In the genomic region with DNA sequence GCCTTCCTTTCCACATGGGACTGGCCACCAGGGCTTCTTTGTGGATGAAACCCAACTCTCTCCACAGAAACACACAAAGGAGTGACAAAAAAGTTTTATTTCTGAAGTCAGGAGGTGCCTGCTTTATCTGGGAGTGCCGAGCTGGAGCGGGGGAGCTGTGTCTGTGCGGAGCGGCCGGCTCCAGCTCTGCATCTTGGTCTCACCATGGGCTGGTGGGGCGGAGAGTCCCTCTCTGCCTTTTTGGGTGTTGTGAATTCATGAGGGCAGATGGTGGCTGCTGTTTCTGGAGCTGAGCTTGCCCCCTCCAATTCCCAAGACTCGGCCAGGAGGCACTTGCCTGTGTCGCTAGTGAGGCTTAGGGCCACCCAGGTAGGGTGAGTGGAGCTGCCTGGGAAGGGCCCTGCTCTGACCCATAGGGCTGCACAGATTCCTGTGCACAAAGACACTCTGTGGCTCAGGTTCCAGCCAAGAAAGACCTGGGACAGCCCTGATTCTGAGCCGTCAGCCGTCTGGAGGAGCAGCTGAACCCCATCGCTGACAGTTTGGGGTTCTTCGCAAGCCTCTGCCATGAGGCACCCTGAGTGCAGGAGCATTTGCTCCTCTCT, we compare ENCODE assay signal across 2 cellular contexts.
A peak's percentile ranks its signal among the peaks of the same experiment; 100 is the strongest.
TF ChIP-seq lines count a peak whose summit lies in the region.

No MANE protein-coding gene starts in this region.

TF ChIP-seq in HepG2, 621 proteins besides CTCF, POLR2A, EP300 and RAD21 (continues in another document):
- no peak for TF ChIP-seq ZFY (CRISPR knock-in tag; IDR thresholded peaks at IDR 0.05)
- no peak for TF ChIP-seq NR2F2 (IDR thresholded peaks at IDR 0.05; ENCODE audit: borderline replicate concordance, low read depth)
- no peak for TF ChIP-seq ZNF331 (CRISPR knock-in tag; IDR thresholded peaks at IDR 0.05)
- TF ChIP-seq, protein P1, sequence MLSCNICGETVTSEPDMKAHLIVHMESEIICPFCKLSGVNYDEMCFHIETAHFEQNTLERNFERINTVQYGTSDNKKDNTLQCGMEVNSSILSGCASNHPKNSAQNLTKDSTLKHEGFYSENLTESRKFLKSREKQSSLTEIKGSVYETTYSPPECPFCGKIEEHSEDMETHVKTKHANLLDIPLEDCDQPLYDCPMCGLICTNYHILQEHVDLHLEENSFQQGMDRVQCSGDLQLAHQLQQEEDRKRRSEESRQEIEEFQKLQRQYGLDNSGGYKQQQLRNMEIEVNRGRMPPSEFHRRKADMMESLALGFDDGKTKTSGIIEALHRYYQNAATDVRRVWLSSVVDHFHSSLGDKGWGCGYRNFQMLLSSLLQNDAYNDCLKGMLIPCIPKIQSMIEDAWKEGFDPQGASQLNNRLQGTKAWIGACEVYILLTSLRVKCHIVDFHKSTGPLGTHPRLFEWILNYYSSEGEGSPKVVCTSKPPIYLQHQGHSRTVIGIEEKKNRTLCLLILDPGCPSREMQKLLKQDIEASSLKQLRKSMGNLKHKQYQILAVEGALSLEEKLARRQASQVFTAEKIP (CRISPR knock-in tag; IDR thresholded peaks at IDR 0.05; ENCODE audit: borderline replicate concordance), result no peak
- no peak for TF ChIP-seq TBX2 (CRISPR knock-in tag; IDR thresholded peaks at IDR 0.05; ENCODE audit: borderline replicate concordance)
- TF ChIP-seq SNAPC2 (CRISPR knock-in tag; IDR thresholded peaks at IDR 0.05), result no peak
- TF ChIP-seq KDM4B (CRISPR knock-in tag; IDR thresholded peaks at IDR 0.05), result no peak
- TF ChIP-seq, protein P2, sequence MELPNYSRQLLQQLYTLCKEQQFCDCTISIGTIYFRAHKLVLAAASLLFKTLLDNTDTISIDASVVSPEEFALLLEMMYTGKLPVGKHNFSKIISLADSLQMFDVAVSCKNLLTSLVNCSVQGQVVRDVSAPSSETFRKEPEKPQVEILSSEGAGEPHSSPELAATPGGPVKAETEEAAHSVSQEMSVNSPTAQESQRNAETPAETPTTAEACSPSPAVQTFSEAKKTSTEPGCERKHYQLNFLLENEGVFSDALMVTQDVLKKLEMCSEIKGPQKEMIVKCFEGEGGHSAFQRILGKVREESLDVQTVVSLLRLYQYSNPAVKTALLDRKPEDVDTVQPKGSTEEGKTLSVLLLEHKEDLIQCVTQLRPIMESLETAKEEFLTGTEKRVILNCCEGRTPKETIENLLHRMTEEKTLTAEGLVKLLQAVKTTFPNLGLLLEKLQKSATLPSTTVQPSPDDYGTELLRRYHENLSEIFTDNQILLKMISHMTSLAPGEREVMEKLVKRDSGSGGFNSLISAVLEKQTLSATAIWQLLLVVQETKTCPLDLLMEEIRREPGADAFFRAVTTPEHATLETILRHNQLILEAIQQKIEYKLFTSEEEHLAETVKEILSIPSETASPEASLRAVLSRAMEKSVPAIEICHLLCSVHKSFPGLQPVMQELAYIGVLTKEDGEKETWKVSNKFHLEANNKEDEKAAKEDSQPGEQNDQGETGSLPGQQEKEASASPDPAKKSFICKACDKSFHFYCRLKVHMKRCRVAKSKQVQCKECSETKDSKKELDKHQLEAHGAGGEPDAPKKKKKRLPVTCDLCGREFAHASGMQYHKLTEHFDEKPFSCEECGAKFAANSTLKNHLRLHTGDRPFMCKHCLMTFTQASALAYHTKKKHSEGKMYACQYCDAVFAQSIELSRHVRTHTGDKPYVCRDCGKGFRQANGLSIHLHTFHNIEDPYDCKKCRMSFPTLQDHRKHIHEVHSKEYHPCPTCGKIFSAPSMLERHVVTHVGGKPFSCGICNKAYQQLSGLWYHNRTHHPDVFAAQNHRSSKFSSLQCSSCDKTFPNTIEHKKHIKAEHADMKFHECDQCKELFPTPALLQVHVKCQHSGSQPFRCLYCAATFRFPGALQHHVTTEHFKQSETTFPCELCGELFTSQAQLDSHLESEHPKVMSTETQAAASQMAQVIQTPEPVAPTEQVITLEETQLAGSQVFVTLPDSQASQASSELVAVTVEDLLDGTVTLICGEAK (IDR thresholded peaks at IDR 0.05), result no peak
- TF ChIP-seq, protein P2 (CRISPR knock-in tag; IDR thresholded peaks at IDR 0.05), result no peak
- TF ChIP-seq, protein P3, sequence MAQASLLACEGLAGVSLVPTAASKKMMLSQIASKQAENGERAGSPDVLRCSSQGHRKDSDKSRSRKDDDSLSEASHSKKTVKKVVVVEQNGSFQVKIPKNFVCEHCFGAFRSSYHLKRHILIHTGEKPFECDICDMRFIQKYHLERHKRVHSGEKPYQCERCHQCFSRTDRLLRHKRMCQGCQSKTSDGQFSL (CRISPR knock-in tag; IDR thresholded peaks at IDR 0.05), result no peak
- TF ChIP-seq, protein P4, sequence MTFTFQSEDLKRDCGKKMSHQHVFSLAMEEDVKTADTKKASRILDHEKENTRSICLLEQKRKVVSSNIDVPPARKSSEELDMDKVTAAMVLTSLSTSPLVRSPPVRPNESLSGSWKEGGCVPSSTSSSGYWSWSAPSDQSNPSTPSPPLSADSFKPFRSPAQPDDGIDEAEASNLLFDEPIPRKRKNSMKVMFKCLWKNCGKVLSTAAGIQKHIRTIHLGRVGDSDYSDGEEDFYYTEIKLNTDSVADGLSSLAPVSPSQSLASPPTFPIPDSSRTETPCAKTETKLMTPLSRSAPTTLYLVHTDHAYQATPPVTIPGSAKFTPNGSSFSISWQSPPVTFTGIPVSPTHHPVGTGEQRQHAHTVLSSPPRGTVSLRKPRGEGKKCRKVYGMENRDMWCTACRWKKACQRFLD (CRISPR knock-in tag; IDR thresholded peaks at IDR 0.05; ENCODE audit: borderline replicate concordance), result no peak
- no peak for TF ChIP-seq ZBTB42 (CRISPR knock-in tag; IDR thresholded peaks at IDR 0.05)
- no peak for TF ChIP-seq ZNF547 (CRISPR knock-in tag; IDR thresholded peaks at IDR 0.05)
- no peak for TF ChIP-seq KDM5B (CRISPR knock-in tag; IDR thresholded peaks at IDR 0.05; ENCODE audit: borderline replicate concordance)

TF ChIP-seq in WTC11, 78 proteins besides CTCF, POLR2A, EP300 and RAD21:
- TF ChIP-seq NFE2L1 (CRISPR knock-in tag; IDR thresholded peaks at IDR 0.05), result no peak
- 0 out of 2 replicates have a peak, but pooled peaks have one; percentile 18 for TF ChIP-seq FOXP1 (CRISPR knock-in tag; IDR thresholded peaks at IDR 0.05; ENCODE audit: borderline replicate concordance)
